In genomic region chr3:194618858-194619608, GRCh38 we compare ENCODE assay signal across 21 cellular contexts. TPM values are rescaled to one million over a fixed set of nuclear protein-coding genes. Genes with fewer than 3 reads are reported as not detected.
DNase-seq lines count a peak whose midpoint lies in the region; ATAC-seq, FAIRE-seq and TF ChIP-seq lines count a peak whose summit lies in the region.
"Had no signal": no experiment of that assay in that cellular context is flagged by ENCODE, and none has a peak within 500 bp of the region (broad histone marks: within the 10 kb centered on the region; RNA-seq: fewer than 3 reads in every experiment).

No MANE protein-coding gene starts in this region.

- H3K9me3 ChIP-seq in endothelial cell of umbilical vein (replicated peaks; ENCODE audit: control insufficient read depth, insufficient read depth, low read length), result no peaks in the 10 kb centered on the region
- H3K9me3 ChIP-seq: A549, HAP-1, SJCRH30 had no signal

- H3K27ac Mint-ChIP-seq in GM23338, result peak overlapping the region; percentile 64
- no peak overlapping the region for H3K27ac Mint-ChIP-seq in stimulated activated effector memory CD8-positive, alpha-beta T cell treated with anti-CD3 and anti-CD28 coated beads, Interleukin-12 subunit alpha, Interleukin-12 subunit beta, amount 100 ng/mL, for 72 hours
- no peak overlapping the region for H3K27ac Mint-ChIP-seq in osteocyte (ENCODE audit: unreplicated experiment)
- H3K27ac Mint-ChIP-seq: B cell; CD4-positive, CD25-positive, alpha-beta regulatory T cell had no signal

- no peaks in the 10 kb centered on the region; the same call in 1 of the 2 replicates for H4K20me1 ChIP-seq in GM23338 (replicated peaks; ENCODE audit: insufficient read depth)
- H4K20me1 ChIP-seq in endothelial cell of umbilical vein (replicated peaks; ENCODE audit: control insufficient read depth, extremely low read depth, insufficient read depth, low read length), result no peaks in the 10 kb centered on the region

- FAIRE-seq in endothelial cell of umbilical vein (lab: Jason Lieb, UNC), result no peak
- FAIRE-seq: A549 had no signal

- TF ChIP-seq CTCF in GM23338 (conservative IDR thresholded peaks at IDR 0.05; ENCODE audit: low read depth in 2 of 2) (no peak), RWPE1 (conservative IDR thresholded peaks at IDR 0.05; ENCODE audit: low read depth) (no peak), endothelial cell of umbilical vein (IDR thresholded peaks at IDR 0.05; ENCODE audit: extremely low read depth in 1 of 2, insufficient read depth in 1 of 2, low read depth in 1 of 2, low read length in 2 of 2) (no peak), osteocyte (IDR thresholded peaks at IDR 0.05) (no peak)

- no peaks in the 10 kb centered on the region for H3F3A ChIP-seq in GM23338 (replicated peaks; ENCODE audit: low read depth)

- no peaks in the 10 kb centered on the region for H3K27me3 Mint-ChIP-seq in GM23338 (ENCODE audit: insufficient read depth, low read depth, poor library complexity)
- H3K27me3 Mint-ChIP-seq in osteocyte (ENCODE audit: unreplicated experiment), result no peaks in the 10 kb centered on the region
- H3K27me3 Mint-ChIP-seq: B cell; CD4-positive, CD25-positive, alpha-beta regulatory T cell had no signal

- H3K9me2 ChIP-seq in GM23338 (ENCODE audit: insufficient read depth), result no peaks in the 10 kb centered on the region

- no peak overlapping the region for H3K9ac ChIP-seq in endothelial cell of umbilical vein (replicated peaks; ENCODE audit: extremely low read depth, insufficient read depth, low read length)
- H3K9ac ChIP-seq: KMS-11 had no signal

- H3K4me1 ChIP-seq in GM23338 (ENCODE audit: insufficient read depth) (no peaks in the 10 kb centered on the region), endothelial cell of umbilical vein (ENCODE audit: control insufficient read depth, extremely low read depth, insufficient read depth, low read length) (no peaks in the 10 kb centered on the region)
- H3K4me1 ChIP-seq: A549, HAP-1 had no signal

- no peak overlapping the region for H3K4me3 ChIP-seq in GM23338
- H3K4me3 ChIP-seq in endothelial cell of umbilical vein (replicated peaks in 1 of 3; ENCODE audit: insufficient read depth in 1 of 3, low read depth in 1 of 3, low read length in 3 of 3), result no peak overlapping the region
- H3K4me3 ChIP-seq: A549, HAP-1, SJCRH30 had no signal

- TF ChIP-seq POLR2A in endothelial cell of umbilical vein (IDR thresholded peaks at IDR 0.05; ENCODE audit: low read depth, low read length), result peak; percentile 33

- no peak for ATAC-seq in GM23338
- ATAC-seq in stimulated activated effector memory CD8-positive, alpha-beta T cell treated with anti-CD3 and anti-CD28 coated beads, Interleukin-12 subunit alpha, Interleukin-12 subunit beta, amount 100 ng/mL, for 72 hours, result peak; percentile 11
- ATAC-seq: A549 had no signal

- H3K27me3 ChIP-seq in GM23338 (ENCODE audit: insufficient read depth) (no peaks in the 10 kb centered on the region), endothelial cell of umbilical vein (ENCODE audit: control insufficient read depth in 2 of 2, insufficient read depth in 2 of 2, low read length in 2 of 2) (no peaks in the 10 kb centered on the region)
- H3K27me3 ChIP-seq: SJCRH30 had no signal

- H3K9me3 Mint-ChIP-seq in GM23338, result no peaks in the 10 kb centered on the region
- no peaks in the 10 kb centered on the region for H3K9me3 Mint-ChIP-seq in stimulated activated effector memory CD8-positive, alpha-beta T cell treated with anti-CD3 and anti-CD28 coated beads, Interleukin-12 subunit alpha, Interleukin-12 subunit beta, amount 100 ng/mL, for 72 hours
- H3K9me3 Mint-ChIP-seq in osteocyte (ENCODE audit: unreplicated experiment), result no peaks in the 10 kb centered on the region
- H3K9me3 Mint-ChIP-seq: CD4-positive, CD25-positive, alpha-beta regulatory T cell had no signal

- H3K36me3 Mint-ChIP-seq in GM23338 (ENCODE audit: low read depth) (peaks cover 9% of the 10 kb centered on the region), osteocyte (ENCODE audit: unreplicated experiment) (peaks cover 20% of the 10 kb centered on the region)
- H3K36me3 Mint-ChIP-seq in stimulated activated effector memory CD8-positive, alpha-beta T cell treated with anti-CD3 and anti-CD28 coated beads, Interleukin-12 subunit alpha, Interleukin-12 subunit beta, amount 100 ng/mL, for 72 hours, result no peaks in the 10 kb centered on the region
- H3K36me3 Mint-ChIP-seq: CD4-positive, CD25-positive, alpha-beta regulatory T cell had no signal

- no peaks in the 10 kb centered on the region for H3K36me3 ChIP-seq in GM23338 (ENCODE audit: insufficient read depth)
- H3K36me3 ChIP-seq in endothelial cell of umbilical vein (ENCODE audit: control insufficient read depth in 2 of 2, extremely low read depth in 1 of 2, insufficient read depth in 2 of 2, low read length in 2 of 2), result peaks cover 18 to 56% of the 10 kb centered on the region in 2 experiments
- H3K36me3 ChIP-seq: HAP-1, SJCRH30 had no signal

- H2AFZ ChIP-seq in GM23338 (no peak overlapping the region), endothelial cell of umbilical vein (ENCODE audit: low read depth, low read length) (no peak overlapping the region)

- dilution Hi-C loops in endothelial cell of umbilical vein (cut with MboI; ENCODE audit: extremely low pct_ligation_motif_present, low sequenced_read_pairs), result no loop called here

- H3K79me2 ChIP-seq in GM23338 (replicated peaks; ENCODE audit: insufficient read depth) (no peaks in the 10 kb centered on the region), endothelial cell of umbilical vein (ENCODE audit: control insufficient read depth, insufficient read depth, low read length) (no peaks in the 10 kb centered on the region)

- no peak for DNase-seq in GM23338 (ENCODE audit: low spot score)
- DNase-seq in RWPE1 (ENCODE audit: low spot score), result no peak
- DNase-seq in endothelial cell of umbilical vein (ENCODE audit: low read depth, low spot score), result no peak
- DNase-seq in stimulated activated effector memory CD8-positive, alpha-beta T cell treated with anti-CD3 and anti-CD28 coated beads, Interleukin-12 subunit alpha, Interleukin-12 subunit beta, amount 100 ng/mL, for 72 hours (ENCODE audit: low spot score in 2 of 2), result no peak
- no peak for DNase-seq in NCI-H146 treated with DMSO at 0.1 percent for 48 hours (lab: John Stamatoyannopoulos, UW; ENCODE audit: unreplicated experiment)
- DNase-seq in DMS153 treated with DMSO at 0.1 percent for 48 hours (lab: John Stamatoyannopoulos, UW; ENCODE audit: unreplicated experiment), result no peak
- no peak for DNase-seq in osteocyte (ENCODE audit: extremely low spot score, unreplicated experiment)
- DNase-seq: CD4-positive, CD25-positive, alpha-beta regulatory T cell; DMS79; NCI-H1092 treated with DMSO at 0.1 percent for 48 hours; NCI-H146; NCI-H2029 treated with DMSO at 0.1 percent for 48 hours; NCI-H226; NCI-H510A treated with DMSO at 0.1 percent for 48 hours; NCI-H748 treated with DMSO at 0.1 percent for 48 hours; SJCRH30 had no signal

- H3K4me3 Mint-ChIP-seq in GM23338 (no peak overlapping the region), osteocyte (ENCODE audit: unreplicated experiment) (no peak overlapping the region)
- H3K4me3 Mint-ChIP-seq in stimulated activated effector memory CD8-positive, alpha-beta T cell treated with anti-CD3 and anti-CD28 coated beads, Interleukin-12 subunit alpha, Interleukin-12 subunit beta, amount 100 ng/mL, for 72 hours, result no peak overlapping the region
- H3K4me3 Mint-ChIP-seq: B cell; CD4-positive, CD25-positive, alpha-beta regulatory T cell had no signal

- H3K4me1 Mint-ChIP-seq in GM23338 (peaks cover 6% of the 10 kb centered on the region; the same call in 2 of the 3 replicates), osteocyte (ENCODE audit: unreplicated experiment) (no peaks in the 10 kb centered on the region)
- no peaks in the 10 kb centered on the region for H3K4me1 Mint-ChIP-seq in stimulated activated effector memory CD8-positive, alpha-beta T cell treated with anti-CD3 and anti-CD28 coated beads, Interleukin-12 subunit alpha, Interleukin-12 subunit beta, amount 100 ng/mL, for 72 hours
- H3K4me1 Mint-ChIP-seq: B cell; CD4-positive, CD25-positive, alpha-beta regulatory T cell had no signal

- H3K27ac ChIP-seq in GM23338 (ENCODE audit: low read depth) (no peak overlapping the region), RWPE1 (peak overlapping the region; percentile 5; the same call in 1 of the 2 replicates), endothelial cell of umbilical vein (ENCODE audit: insufficient read depth, low read depth, low read length) (no peak overlapping the region)
- H3K27ac ChIP-seq: A549, HL-60, KMS-11, SJCRH30 had no signal

- intact Hi-C loops in endothelial cell of umbilical vein (cut with micrococcal nuclease), result no loop called here

- CTCF ChIA-PET in RWPE1 (lab: Yijun Ruan, JAX), result interaction anchor here (0.6 kb wide), 1 partner anchor 8 kb away, joined by 3 read pairs; no protein-coding TSS in a partner anchor
- CTCF ChIA-PET in endothelial cell of umbilical vein (lab: Charles Lee), result interaction anchor here (0.7 to 1.3 kb wide), 2 partner anchors 10 to 21 kb away, joined by 3 to 5 read pairs; no protein-coding TSS in a partner anchor

- POLR2A ChIA-PET in RWPE1 (lab: Yijun Ruan, JAX; ENCODE audit: low non-redundant PET) (no interaction called here), endothelial cell of umbilical vein (lab: Charles Lee) (no interaction called here)

- no TSS peak for BruUV-seq in endothelial cell of umbilical vein (replicated peaks; lab: Mats Ljungman, UMichigan)

- no peaks in the 10 kb centered on the region for H3K9me1 ChIP-seq in endothelial cell of umbilical vein (replicated peaks; ENCODE audit: control insufficient read depth, extremely low read depth, insufficient read depth, low read length)

- H3K4me2 ChIP-seq in GM23338 (no peak overlapping the region), endothelial cell of umbilical vein (ENCODE audit: insufficient read depth, low read length) (no peak overlapping the region)
- H3K4me2 ChIP-seq: A549, KMS-11 had no signal

RNA-seq across cellular contexts. Expression of gene TMEM44, which starts 14.2 kb away (rescaled TPM):
- 10.5 and 11.3 TPM in 2 replicates for total RNA-seq in GM23338 (2014; rRNA removed; shearing (Covaris generic))
- polyA plus RNA-seq in GM23338 (2016; fragmentation: Nextera tagmentation; extraction: Ambion mirVana), result 9.4 and 10.0 TPM in 2 replicates
- total RNA-seq in endothelial cell of umbilical vein, result 115 and 125 TPM in 2 replicates
- polyA plus RNA-seq in endothelial cell of umbilical vein, result 88.8 and 93.8 TPM in 2 replicates
- 73.3 and 74.2 TPM in 2 replicates for polyA plus RNA-seq in endothelial cell of umbilical vein (2011; cell fraction: cytosol; rRNA removed)
- polyA plus RNA-seq in endothelial cell of umbilical vein (2011; cell fraction: nucleus; rRNA removed), result 348 and 401 TPM in 2 replicates
- polyA plus RNA-seq in endothelial cell of umbilical vein (2012), result 34.9 and 42.8 TPM in 2 replicates
- polyA minus RNA-seq in endothelial cell of umbilical vein, result 87.1 and 91.8 TPM in 2 replicates
- polyA minus RNA-seq in endothelial cell of umbilical vein (2011; cell fraction: cytosol; rRNA and poly(A)+ RNA removed), result 7.1 TPM
- polyA minus RNA-seq in endothelial cell of umbilical vein (2011; cell fraction: nucleus; rRNA and poly(A)+ RNA removed), result 95.3 and 107 TPM in 2 replicates
- 27.9 and 34.2 TPM in 2 replicates for total RNA-seq in osteocyte

RNA-seq across cellular contexts. Expression of gene LSG1, which starts 53.0 kb away (rescaled TPM):
- 44.5 and 57.1 TPM in 2 replicates for total RNA-seq in GM23338 (2014; rRNA removed; shearing (Covaris generic))
- polyA plus RNA-seq in GM23338 (2016; fragmentation: Nextera tagmentation; extraction: Ambion mirVana), result 43.0 and 49.2 TPM in 2 replicates
- 48.3 and 52.7 TPM in 2 replicates for total RNA-seq in endothelial cell of umbilical vein
- 47.1 and 50.0 TPM in 2 replicates for polyA plus RNA-seq in endothelial cell of umbilical vein
- polyA plus RNA-seq in endothelial cell of umbilical vein (2011; cell fraction: cytosol; rRNA removed), result 35.2 and 39.4 TPM in 2 replicates
- polyA plus RNA-seq in endothelial cell of umbilical vein (2011; cell fraction: nucleus; rRNA removed), result 263 and 312 TPM in 2 replicates
- polyA plus RNA-seq in endothelial cell of umbilical vein (2012), result 29.2 and 52.6 TPM in 2 replicates
- polyA minus RNA-seq in endothelial cell of umbilical vein, result 86.6 and 130 TPM in 2 replicates
- polyA minus RNA-seq in endothelial cell of umbilical vein (2011; cell fraction: cytosol; rRNA and poly(A)+ RNA removed), result 33.1 TPM
- polyA minus RNA-seq in endothelial cell of umbilical vein (2011; cell fraction: nucleus; rRNA and poly(A)+ RNA removed), result 95.1 and 134 TPM in 2 replicates
- 29.7 and 33.3 TPM in 2 replicates for total RNA-seq in osteocyte
